16 cellular contexts compared by ENCODE assay signal in genomic region chr17:55990332-55991006, GRCh38.
"Had no signal": no experiment of that assay in that cellular context is flagged by ENCODE, and none has a peak within 500 bp of the region (broad histone marks: within the 10 kb centered on the region; RNA-seq: fewer than 3 reads in every experiment).

No MANE protein-coding gene starts in this region.

- H3K4me3 Mint-ChIP-seq: memory B cell, nephron had no signal

- H3K27me3 Mint-ChIP-seq: memory B cell had no signal

- H3K9me3 ChIP-seq: psoas muscle, right lobe of liver, testis, upper lobe of right lung had no signal

- H3K4me1 Mint-ChIP-seq: memory B cell had no signal

- H3K9me3 Mint-ChIP-seq: memory B cell had no signal

- H3K27ac ChIP-seq: brain microvascular endothelial cell, psoas muscle, right lobe of liver, stomach, testis, upper lobe of right lung had no signal

- DNase-seq: activated naive CD4-positive, alpha-beta T cell treated with Interleukin-2 at 50 U/mL for 16 hours; activated T-cell treated with anti-CD3 and anti-CD28 coated beads for 4 hours; brain microvascular endothelial cell; cerebellar nuclear complex; effector CD8-positive, alpha-beta T cell; foreskin melanocyte; islet precursor cell; left ventricle myocardium superior; psoas muscle; right lobe of liver; stomach; testis; upper lobe of right lung had no signal

- H3K27ac Mint-ChIP-seq: memory B cell had no signal

- H3K4me1 ChIP-seq: psoas muscle, right lobe of liver, stomach, testis, upper lobe of right lung had no signal

- H3K27me3 ChIP-seq: brain microvascular endothelial cell, right lobe of liver, stomach, testis, upper lobe of right lung had no signal

- ATAC-seq: activated CD4-positive, CD25-positive, alpha-beta regulatory T cell treated with anti-CD3 and anti-CD28 coated beads, Interleukin-2, amount 50 U/mL, for 24 hours; left ventricle myocardium superior; psoas muscle; right lobe of liver; upper lobe of right lung had no signal

- H3K4me3 ChIP-seq: psoas muscle, right lobe of liver, stomach, testis, upper lobe of right lung had no signal

- H3K36me3 Mint-ChIP-seq: memory B cell had no signal

- H3K36me3 ChIP-seq: brain microvascular endothelial cell, right lobe of liver, stomach, upper lobe of right lung had no signal
